Comparison of ENCODE assay signal across 8 cellular contexts in the genomic region with DNA sequence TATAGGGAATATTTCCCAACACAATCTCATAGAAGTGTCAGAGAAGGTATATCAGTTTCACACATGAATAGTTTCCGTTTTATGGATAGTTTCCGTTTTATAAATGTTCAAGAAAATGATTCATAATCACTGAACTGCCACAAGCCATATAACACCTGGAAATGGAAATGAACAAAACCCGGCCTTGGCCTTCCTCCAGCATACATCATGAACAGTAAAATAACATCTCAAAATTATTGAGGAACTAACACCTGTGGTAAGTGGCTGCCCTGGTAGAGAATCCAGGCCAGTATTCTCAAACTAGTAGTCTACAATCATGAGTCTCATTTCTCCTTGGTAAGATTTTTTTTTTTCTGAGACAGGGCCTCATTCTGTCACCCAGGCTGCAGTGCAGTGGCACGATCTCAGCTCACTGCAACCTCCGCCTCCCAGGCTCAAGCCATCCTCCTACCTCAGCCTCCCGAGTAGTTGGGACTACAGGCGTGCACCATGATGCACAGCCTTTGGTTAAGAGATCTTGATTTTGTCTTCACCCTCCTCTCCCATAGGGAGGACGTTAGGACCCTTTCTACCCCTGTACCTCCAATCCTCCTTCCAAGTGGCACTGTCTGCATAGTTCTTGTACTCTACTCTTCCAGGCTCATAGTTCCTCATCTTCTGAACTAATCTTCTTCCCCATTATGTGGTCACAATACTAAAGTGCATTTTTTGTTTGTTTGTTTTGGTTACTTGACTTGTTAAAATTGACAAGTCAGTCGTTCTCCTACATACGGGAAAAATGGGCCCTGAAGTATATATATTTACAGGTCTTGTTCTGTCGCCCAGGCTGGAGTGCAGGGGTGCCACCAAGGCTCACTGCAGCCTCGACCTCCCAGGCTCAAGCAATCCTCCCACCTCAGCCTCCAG. TPM values are rescaled to one million over a fixed set of nuclear protein-coding genes. Genes with fewer than 3 reads are reported as not detected.
A peak's percentile ranks its signal among the peaks of the same experiment; 100 is the strongest.
DNase-seq lines count a peak whose midpoint lies in the region; ATAC-seq and TF ChIP-seq lines count a peak whose summit lies in the region.

No MANE protein-coding gene starts in this region.

- TF ChIP-seq CTCF in RWPE2 (IDR thresholded peaks at IDR 0.05; ENCODE audit: poor library complexity, severe bottlenecking) (no peak), fibroblast of mammary gland (conservative IDR thresholded peaks at IDR 0.05; ENCODE audit: control insufficient read depth, insufficient read depth, low read depth, low read length) (no peak)

- H3K9ac ChIP-seq in skeletal muscle tissue (ENCODE audit: low read depth in 1 of 3, low read length in 3 of 3) = peak overlapping the region; percentile 79 to 93 (median 80)

- no peaks in the 10 kb centered on the region for H3K27me3 ChIP-seq in RWPE2 (ENCODE audit: insufficient read depth, poor library complexity, severe bottlenecking)
- H3K27me3 ChIP-seq in skeletal muscle tissue (ENCODE audit: control insufficient read depth in 3 of 3, insufficient read depth in 3 of 3, low read length in 3 of 3) = no peaks in the 10 kb centered on the region

- DNase-seq in activated T-cell treated with anti-CD3 and anti-CD28 coated beads for 24 hours (ENCODE audit: low read depth) = peak; percentile 39
- no peak for DNase-seq in activated T-cell treated with anti-CD3 and anti-CD28 coated beads for 4 hours
- no peak for DNase-seq in RWPE2 (ENCODE audit: low spot score)
- DNase-seq in fibroblast of mammary gland (ENCODE audit: low read depth) = no peak
- no peak for DNase-seq in DMS53 treated with DMSO at 0.1 percent for 48 hours (lab: John Stamatoyannopoulos, UW; ENCODE audit: unreplicated experiment)

- peak overlapping the region; percentile 42 for H3K4me3 ChIP-seq in RWPE2 (ENCODE audit: severe bottlenecking)
- peak overlapping the region; percentile 76 for H3K4me3 ChIP-seq in fibroblast of mammary gland (ENCODE audit: control insufficient read depth, low read depth, low read length)
- H3K4me3 ChIP-seq in skeletal muscle tissue (ENCODE audit: low read length in 3 of 3) = peak overlapping the region; percentile 62 to 83 (median 81)

- H3K36me3 ChIP-seq in RWPE2 (ENCODE audit: low read depth) (no peaks in the 10 kb centered on the region), skeletal muscle tissue (ENCODE audit: control insufficient read depth in 3 of 3, insufficient read depth in 3 of 3, low read length in 3 of 3) (no peaks in the 10 kb centered on the region)

- H3K4me1 ChIP-seq in RWPE2 (ENCODE audit: insufficient read depth, poor library complexity, severe bottlenecking) (peaks cover 19% of the 10 kb centered on the region), skeletal muscle tissue (ENCODE audit: control insufficient read depth in 3 of 3, insufficient read depth in 3 of 3, low read length in 3 of 3) (peaks cover 0 to 11% (median 8%) of the 10 kb centered on the region in 3 donors)

- ATAC-seq in RWPE2 (ENCODE audit: low read depth) (no peak), HG03280 (IDR thresholded peaks at IDR 0.05; ENCODE audit: unreplicated experiment) (no peak), GM18517 (IDR thresholded peaks at IDR 0.05; ENCODE audit: unreplicated experiment) (no peak)

- H3K9me3 ChIP-seq in RWPE2 (ENCODE audit: severe bottlenecking) = no peaks in the 10 kb centered on the region
- no peaks in the 10 kb centered on the region for H3K9me3 ChIP-seq in skeletal muscle tissue (ENCODE audit: control insufficient read depth in 3 of 3, low read length in 3 of 3)

- H3K27ac ChIP-seq in RWPE2 (ENCODE audit: poor library complexity, severe bottlenecking) = peak overlapping the region; percentile 62
- peak overlapping the region; percentile 65 for H3K27ac ChIP-seq in skeletal muscle tissue (ENCODE audit: low read depth, low read length)

RNA-seq across cellular contexts. Expression of a gene that starts 15.0 kb away (rescaled TPM):
- total RNA-seq in skeletal muscle tissue = 3.1 TPM
